ENCODE assay signal across 33 cellular contexts in genomic region chr12:24519759-24520158, GRCh38.
"Had no signal": no experiment of that assay in that cellular context is flagged by ENCODE, and none has a peak within 500 bp of the region (broad histone marks: within the 10 kb centered on the region; RNA-seq: fewer than 3 reads in every experiment).

No MANE protein-coding gene starts in this region.

- H3K27ac ChIP-seq: adrenal gland, ascending aorta, body of pancreas, brain microvascular endothelial cell, breast epithelium, cardiac muscle cell, colonic mucosa had no signal

- FAIRE-seq: astrocyte, bronchial epithelial cell, colon had no signal

- H3K4me3 ChIP-seq: adrenal gland, ascending aorta, body of pancreas, breast epithelium, cardiac muscle cell, colonic mucosa had no signal

- DNase-seq: activated effector memory CD4-positive, alpha-beta T cell treated with anti-CD3 and anti-CD28 coated beads, Interleukin-2, amount 50 U/mL, for 16 hours; activated effector memory CD4-positive, alpha-beta T cell treated with Interleukin-2 at 50 U/mL for 16 hours; activated gamma-delta T cell; activated gamma-delta T cell treated with Interleukin-2 at 50 U/mL for 16 hours; activated naive CD4-positive, alpha-beta T cell; activated naive CD4-positive, alpha-beta T cell treated with anti-CD3 and anti-CD28 coated beads for 36 hours; activated naive CD4-positive, alpha-beta T cell treated with anti-CD3 and anti-CD28 coated beads, Interleukin-2, amount 10 ng/mL, durations not matched to agents 7 days and 5 days; activated naive CD4-positive, alpha-beta T cell treated with anti-CD3 and anti-CD28 coated beads, Interleukin-2, amount 50 U/mL, for 16 hours; activated naive CD4-positive, alpha-beta T cell treated with Interleukin-2 at 50 U/mL for 16 hours; activated naive CD8-positive, alpha-beta T cell treated with anti-CD3 and anti-CD28 coated beads for 36 hours; activated naive CD8-positive, alpha-beta T cell treated with anti-CD3 and anti-CD28 coated beads, Interleukin-2, amount 10 ng/mL, durations not matched to agents 7 days and 5 days; activated naive CD8-positive, alpha-beta T cell treated with anti-CD3 and anti-CD28 coated beads, Interleukin-2, amount 50 U/mL, for 24 hours; activated T-cell treated with anti-CD3 and anti-CD28 coated beads, Interleukin-2, amount 50 U/mL, for 48 hours; activated T-cell treated with anti-CD3 and anti-CD28 coated beads, Interleukin-2, amount 50 U/mL, for 72 hours; adrenal gland; amniotic stem cell; amygdala; anterior cingulate cortex; aorta; body of pancreas; brain microvascular endothelial cell; caudate nucleus; central memory CD4-positive, alpha-beta T cell; cerebellar nuclear complex; colonic mucosa had no signal

- ATAC-seq: activated naive CD4-positive, alpha-beta T cell treated with anti-CD3 and anti-CD28 coated beads, Interleukin-2, amount 50 U/mL, for 72 hours; activated naive CD8-positive, alpha-beta T cell treated with anti-CD3 and anti-CD28 coated beads, Interleukin-2, amount 50 U/mL, for 24 hours; activated T-cell treated with anti-CD3 and anti-CD28 coated beads, Interleukin-2, amount 50 U/mL, for 72 hours; activated T-helper 17 cell treated with anti-CD3 and anti-CD28 coated beads, Interleukin-2, amount 50 U/mL, for 72 hours; body of pancreas had no signal

- H3K4me1 ChIP-seq: adrenal gland, ascending aorta, body of pancreas, breast epithelium, colonic mucosa had no signal

- H3K9me3 ChIP-seq: colonic mucosa had no signal

- H3K36me3 ChIP-seq: adrenal gland, ascending aorta, brain microvascular endothelial cell, breast epithelium, cardiac muscle cell, colonic mucosa had no signal

- H3K27me3 ChIP-seq: adrenal gland, ascending aorta, body of pancreas, brain microvascular endothelial cell, breast epithelium, cardiac muscle cell, colonic mucosa had no signal
